22 cellular contexts compared by ENCODE assay signal in genomic region chrX:108203540-108203939, GRCh38.
"Had no signal": no experiment of that assay in that cellular context is flagged by ENCODE, and none has a peak within 500 bp of the region (broad histone marks: within the 10 kb centered on the region; RNA-seq: fewer than 3 reads in every experiment).

No MANE protein-coding gene starts in this region.

- H3K9me3 ChIP-seq: MG63, SK-N-SH had no signal

- H3K4me3 ChIP-seq: MG63 had no signal

- H3K36me3 ChIP-seq: MG63 had no signal

- H3K9ac ChIP-seq: SK-N-SH had no signal

- FAIRE-seq: HTR-8/SVneo had no signal

- ATAC-seq: Panc1, T-cell had no signal

- H3K9me2 ChIP-seq: SK-N-SH had no signal

- H3K27me3 ChIP-seq: MG63 had no signal

- H3K4me2 ChIP-seq: SK-N-SH had no signal

- H3K27ac ChIP-seq: HL-60, RWPE1 had no signal

- DNase-seq: KBM-7, MG63, NCI-H1092 treated with DMSO at 0.1 percent for 48 hours, NCI-H1436, NCI-H187, NCI-H2029, NCI-H2081 treated with DMSO at 0.1 percent for 48 hours, NCI-H2171, NCI-H226, NCI-H446, NCI-H510A, NCI-H524 treated with DMSO at 0.1 percent for 48 hours, NCI-H69, NCI-H774, SHP77, SK-N-SH, SW 1271, T-cell had no signal
